In genomic region chr19:10316229-10317044, GRCh38 we compare ENCODE assay signal across 1 cellular context.
TF ChIP-seq lines count a peak whose summit lies in the region.

No MANE protein-coding gene starts in this region.

TF ChIP-seq in SK-N-SH treated with all-trans-retinoic acid at 6 μM for 48 hours, 23 proteins besides CTCF, POLR2A, EP300 and RAD21 (continued from another document):
- TF ChIP-seq ZNF70 (CRISPR knock-in tag; IDR thresholded peaks at IDR 0.05) (no peak), ISL1 (CRISPR knock-in tag; IDR thresholded peaks at IDR 0.05) (no peak), BACH2 (CRISPR knock-in tag; IDR thresholded peaks at IDR 0.05; ENCODE audit: borderline replicate concordance) (no peak), ESRRG (CRISPR knock-in tag; IDR thresholded peaks at IDR 0.05) (no peak), CREB5 (CRISPR knock-in tag; IDR thresholded peaks at IDR 0.05; ENCODE audit: low read depth) (no peak), SNAI2 (CRISPR knock-in tag; IDR thresholded peaks at IDR 0.05) (no peak)
